In genomic region chr10:127215882-127216281, GRCh38 we compare ENCODE assay signal across 19 cellular contexts. TPM values are rescaled to one million over a fixed set of nuclear protein-coding genes. Genes with fewer than 3 reads are reported as not detected.
A peak's percentile ranks its signal among the peaks of the same experiment; 100 is the strongest.
DNase-seq lines count a peak whose midpoint lies in the region; ATAC-seq and TF ChIP-seq lines count a peak whose summit lies in the region.
"Had no signal": no experiment of that assay in that cellular context is flagged by ENCODE, and none has a peak within 500 bp of the region (broad histone marks: within the 10 kb centered on the region; RNA-seq: fewer than 3 reads in every experiment).

No MANE protein-coding gene starts in this region.

- H3K4me1 Mint-ChIP-seq in WTC11: peaks cover 45% of the 10 kb centered on the region
- H3K4me1 Mint-ChIP-seq: CD4-positive, CD25-positive, alpha-beta regulatory T cell; T-helper 17 cell had no signal

- H3K9ac ChIP-seq in BLaER1: no peak overlapping the region

- CTCF ChIA-PET in HEK293 (lab: Yijun Ruan, JAX) (interaction anchor here (0.6 kb wide), 1 partner anchor 55 kb away, joined by 3 read pairs; no protein-coding TSS in a partner anchor), WTC11 (lab: Charles Lee) (interaction anchor here (0.9 to 1.7 kb wide), 3 partner anchors 19 to 137 kb away, joined by 3 to 8 read pairs (median 7); partner anchors contain the start of gene INSYN2A)

- POLR2A ChIA-PET in HEK293 (lab: Yijun Ruan, JAX) (no interaction called here), WTC11 (lab: Charles Lee) (interaction anchor here (0.7 kb wide), 1 partner anchor 135 kb away, joined by 7 read pairs; no protein-coding TSS in a partner anchor)

- H3K4me2 ChIP-seq in BLaER1: peak overlapping the region; percentile 16; the same call in 1 of the 2 replicates

- no peaks in the 10 kb centered on the region for H3K27me3 ChIP-seq in BLaER1
- H3K27me3 ChIP-seq in aorta (ENCODE audit: control insufficient read depth in 1 of 2, insufficient read depth in 2 of 2, low read length in 1 of 2): no peaks in the 10 kb centered on the region
- H3K27me3 ChIP-seq: SJCRH30 had no signal

- H3K9me3 ChIP-seq in BLaER1: 0 out of 2 replicates have a peak, but pooled peaks cover 6% of the 10 kb centered on the region
- no peaks in the 10 kb centered on the region for H3K9me3 ChIP-seq in HEK293 (ENCODE audit: control insufficient read depth, insufficient read depth, low read depth, low read length)
- no peaks in the 10 kb centered on the region for H3K9me3 ChIP-seq in aorta (ENCODE audit: control insufficient read depth, low read length)

- H3K4me1 ChIP-seq in BLaER1: 0 out of 2 replicates have a peak, but pooled peaks cover 16% of the 10 kb centered on the region
- H3K4me1 ChIP-seq in HEK293 (ENCODE audit: control insufficient read depth, insufficient read depth, low read length): 0 out of 2 replicates have a peak, but pooled peaks cover 2% of the 10 kb centered on the region
- no peaks in the 10 kb centered on the region for H3K4me1 ChIP-seq in aorta (ENCODE audit: control insufficient read depth in 1 of 2, insufficient read depth in 2 of 2, low read length in 2 of 2)

- no peaks in the 10 kb centered on the region for H3K36me3 ChIP-seq in BLaER1
- no peaks in the 10 kb centered on the region for H3K36me3 ChIP-seq in HEK293 (ENCODE audit: control insufficient read depth in 2 of 2, insufficient read depth in 1 of 2, low read length in 2 of 2)
- H3K36me3 ChIP-seq in aorta (ENCODE audit: control insufficient read depth in 1 of 2, insufficient read depth in 2 of 2, low read length in 1 of 2): no peaks in the 10 kb centered on the region
- H3K36me3 ChIP-seq: SJCRH30 had no signal

- TF ChIP-seq CTCF in HEK293 (tag by site-specific recombination; IDR thresholded peaks at IDR 0.05) (no peak), WTC11 (IDR thresholded peaks at IDR 0.05) (no peak)

- WGBS in aorta, 2 donors: 73 to 82% methylated on average over 4 of the region's 4 CpGs

- intact Hi-C loops in aorta (cut with DNase I): no loop called here

- ATAC-seq in WTC11 (peak; percentile 90), aorta (ENCODE audit: low FRiP score) (no peak)
- ATAC-seq: T-helper 17 cell had no signal

- peak overlapping the region; percentile 94 for H3K27ac Mint-ChIP-seq in WTC11
- H3K27ac Mint-ChIP-seq: CD4-positive, CD25-positive, alpha-beta regulatory T cell; T-helper 17 cell had no signal

- H3K4me3 ChIP-seq in BLaER1 (no peak overlapping the region), HEK293 (ENCODE audit: low read depth, low read length) (no peak overlapping the region), aorta (ENCODE audit: low read length in 2 of 2) (no peak overlapping the region)
- H3K4me3 ChIP-seq: SJCRH30 had no signal

- peaks cover 11% of the 10 kb centered on the region for H3K36me3 Mint-ChIP-seq in WTC11
- H3K36me3 Mint-ChIP-seq: CD4-positive, CD25-positive, alpha-beta regulatory T cell had no signal

- H3K27ac ChIP-seq in BLaER1 (no peak overlapping the region), HEK293 (ENCODE audit: extremely low read depth, low read depth, low read length) (no peak overlapping the region), aorta (ENCODE audit: low read depth in 1 of 2, low read length in 2 of 2) (no peak overlapping the region)
- H3K27ac ChIP-seq: RWPE1, SJCRH30 had no signal

- H3K9me3 Mint-ChIP-seq in WTC11: peaks cover 14% of the 10 kb centered on the region

- DNase-seq in WTC11 (ENCODE audit: low spot score) (no peak), left kidney (ENCODE audit: low read depth, low spot score) (peak; percentile 82), HuH-7 (ENCODE audit: low spot score) (no peak), aorta (no peak)
- no peak for DNase-seq in activated CD8-positive, alpha-beta memory T cell treated with anti-CD3 and anti-CD28 coated beads, Interleukin-2, amount 50 U/mL, for 48 hours
- DNase-seq: ACHN; Calu3; CD4-positive, CD25-positive, alpha-beta regulatory T cell; GDM1; NCI-H1417; NCI-H187 treated with DMSO at 0.1 percent for 48 hours; NCI-H69; OCI-M1; T-helper 17 cell had no signal

- H4K20me1 ChIP-seq in BLaER1: no peaks in the 10 kb centered on the region

- no peaks in the 10 kb centered on the region for H3K27me3 Mint-ChIP-seq in WTC11 (ENCODE audit: low read depth)
- H3K27me3 Mint-ChIP-seq: T-helper 17 cell had no signal

- H3K4me3 Mint-ChIP-seq in WTC11: peak overlapping the region; percentile 26; the same call in 1 of the 2 replicates
- H3K4me3 Mint-ChIP-seq: CD4-positive, CD25-positive, alpha-beta regulatory T cell; T-helper 17 cell had no signal

TF ChIP-seq in HEK293, 187 proteins besides CTCF, POLR2A, EP300 and RAD21:
- no peak for TF ChIP-seq ZBTB6 (tag by site-specific recombination; IDR thresholded peaks at IDR 0.05)
- TF ChIP-seq ZBTB48 (tag by site-specific recombination; IDR thresholded peaks at IDR 0.05): no peak
- TF ChIP-seq MZF1 (tag by site-specific recombination; IDR thresholded peaks at IDR 0.05; ENCODE audit: borderline replicate concordance): peak; percentile 53; the same call in 1 of the 2 replicates
- TF ChIP-seq GLIS1 (tag by site-specific recombination; IDR thresholded peaks at IDR 0.05): peak; percentile 14; the same call in 1 of the 2 replicates
TF ChIP-seq in HEK293: peak in this region for 2.

TF ChIP-seq in WTC11, 78 proteins besides CTCF, POLR2A, EP300 and RAD21:
- no peak for TF ChIP-seq PRRX2 (CRISPR knock-in tag; IDR thresholded peaks at IDR 0.05)
- TF ChIP-seq, protein P1, sequence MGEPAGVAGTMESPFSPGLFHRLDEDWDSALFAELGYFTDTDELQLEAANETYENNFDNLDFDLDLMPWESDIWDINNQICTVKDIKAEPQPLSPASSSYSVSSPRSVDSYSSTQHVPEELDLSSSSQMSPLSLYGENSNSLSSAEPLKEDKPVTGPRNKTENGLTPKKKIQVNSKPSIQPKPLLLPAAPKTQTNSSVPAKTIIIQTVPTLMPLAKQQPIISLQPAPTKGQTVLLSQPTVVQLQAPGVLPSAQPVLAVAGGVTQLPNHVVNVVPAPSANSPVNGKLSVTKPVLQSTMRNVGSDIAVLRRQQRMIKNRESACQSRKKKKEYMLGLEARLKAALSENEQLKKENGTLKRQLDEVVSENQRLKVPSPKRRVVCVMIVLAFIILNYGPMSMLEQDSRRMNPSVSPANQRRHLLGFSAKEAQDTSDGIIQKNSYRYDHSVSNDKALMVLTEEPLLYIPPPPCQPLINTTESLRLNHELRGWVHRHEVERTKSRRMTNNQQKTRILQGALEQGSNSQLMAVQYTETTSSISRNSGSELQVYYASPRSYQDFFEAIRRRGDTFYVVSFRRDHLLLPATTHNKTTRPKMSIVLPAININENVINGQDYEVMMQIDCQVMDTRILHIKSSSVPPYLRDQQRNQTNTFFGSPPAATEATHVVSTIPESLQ (CRISPR knock-in tag; IDR thresholded peaks at IDR 0.05): no peak
- no peak for TF ChIP-seq NFE2L1 (CRISPR knock-in tag; IDR thresholded peaks at IDR 0.05)
- TF ChIP-seq CBFB (CRISPR knock-in tag; IDR thresholded peaks at IDR 0.05; ENCODE audit: low read depth): no peak
- no peak for TF ChIP-seq ZNF263 (CRISPR knock-in tag; IDR thresholded peaks at IDR 0.05; ENCODE audit: low read depth)
- no peak for TF ChIP-seq FOXJ3 (CRISPR knock-in tag; IDR thresholded peaks at IDR 0.05; ENCODE audit: borderline replicate concordance)
- TF ChIP-seq TEAD1 (CRISPR knock-in tag; IDR thresholded peaks at IDR 0.05): no peak
- TF ChIP-seq, protein P2, sequence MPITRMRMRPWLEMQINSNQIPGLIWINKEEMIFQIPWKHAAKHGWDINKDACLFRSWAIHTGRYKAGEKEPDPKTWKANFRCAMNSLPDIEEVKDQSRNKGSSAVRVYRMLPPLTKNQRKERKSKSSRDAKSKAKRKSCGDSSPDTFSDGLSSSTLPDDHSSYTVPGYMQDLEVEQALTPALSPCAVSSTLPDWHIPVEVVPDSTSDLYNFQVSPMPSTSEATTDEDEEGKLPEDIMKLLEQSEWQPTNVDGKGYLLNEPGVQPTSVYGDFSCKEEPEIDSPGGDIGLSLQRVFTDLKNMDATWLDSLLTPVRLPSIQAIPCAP (CRISPR knock-in tag; IDR thresholded peaks at IDR 0.05): no peak
- TF ChIP-seq E2F1 (CRISPR knock-in tag; IDR thresholded peaks at IDR 0.05): no peak
- TF ChIP-seq SMAD4 (CRISPR knock-in tag; IDR thresholded peaks at IDR 0.05): no peak
- no peak for TF ChIP-seq IRF2 (CRISPR knock-in tag; IDR thresholded peaks at IDR 0.05; ENCODE audit: borderline replicate concordance, low read depth)
- TF ChIP-seq CREB1 (CRISPR knock-in tag; IDR thresholded peaks at IDR 0.05): no peak
- TF ChIP-seq TP53 (CRISPR knock-in tag; IDR thresholded peaks at IDR 0.05): no peak

RNA-seq across cellular contexts. Expression of gene INSYN2A, which starts 19.5 kb away (rescaled TPM):
- total RNA-seq in WTC11 (2021) (0.13 to 0.23 TPM (median 0.21 TPM) in 3 replicates), aorta (not detected)
- polyA plus RNA-seq in aorta: not detected
- total RNA-seq: Calu3; CD4-positive, CD25-positive, alpha-beta regulatory T cell; H4; T-helper 17 cell had no signal
- polyA plus RNA-seq: CD4-positive, CD25-positive, alpha-beta regulatory T cell had no signal
